Comparison of ENCODE assay signal across 8 cellular contexts in genomic region chr22:20533095-20533878, GRCh38. TPM values are rescaled to one million over a fixed set of nuclear protein-coding genes. Genes with fewer than 3 reads are reported as not detected.
DNase-seq lines count a peak whose midpoint lies in the region; TF ChIP-seq lines count a peak whose summit lies in the region.
"Had no signal": no experiment of that assay in that cellular context is flagged by ENCODE, and none has a peak within 500 bp of the region (broad histone marks: within the 10 kb centered on the region; RNA-seq: fewer than 3 reads in every experiment).

No MANE protein-coding gene starts in this region.

- WGBS in stomach, 5 donors, result 79 to 90% (median 87%) methylated on average over 10 to 11 of the region's 11 CpGs
- 79 to 80% methylated on average over 11 of the region's 11 CpGs for WGBS in lower leg skin, 2 donors

- peaks cover 70% of the 10 kb centered on the region for H3K4me1 Mint-ChIP-seq in HFFc6 (ENCODE audit: low read depth)
- peaks cover 53% of the 10 kb centered on the region for H3K4me1 Mint-ChIP-seq in activated naive CD8-positive, alpha-beta T cell treated with anti-CD3 and anti-CD28 coated beads for 36 hours
- H3K4me1 Mint-ChIP-seq in immature natural killer cell, result peaks cover 70 to 84% of the 10 kb centered on the region in 2 donors

- peaks cover 7 to 34% (median 27%) of the 10 kb centered on the region in 4 donors for H3K36me3 ChIP-seq in stomach

- no peak for TF ChIP-seq EP300 in stomach (IDR thresholded peaks at IDR 0.05)

- DNase-seq in HFFc6, result no peak
- DNase-seq in activated naive CD8-positive, alpha-beta T cell treated with anti-CD3 and anti-CD28 coated beads for 36 hours, result no peak
- no peak for DNase-seq in immature natural killer cell
- DNase-seq in stomach, result no peak
- no peak for DNase-seq in lower leg skin (ENCODE audit: low spot score in 2 of 2)
- DNase-seq in central memory CD4-positive, alpha-beta T cell, result no peak
- DNase-seq in AG20443 (ENCODE audit: low spot score), result no peak
- DNase-seq: dermis blood vessel endothelial cell had no signal

- H3K27ac Mint-ChIP-seq in HFFc6 (peak overlapping the region; percentile 99), immature natural killer cell (peak overlapping the region; percentile 86 to 96 (median 89))
- H3K27ac Mint-ChIP-seq in activated naive CD8-positive, alpha-beta T cell treated with anti-CD3 and anti-CD28 coated beads for 36 hours, result peak overlapping the region; percentile 26

- H3K9me3 ChIP-seq in stomach, result no peaks in the 10 kb centered on the region

- TF ChIP-seq POLR2A in stomach (IDR thresholded peaks at IDR 0.05), result no peak
- TF ChIP-seq POLR2A in lower leg skin (IDR thresholded peaks at IDR 0.05), result no peak

- peaks cover 30% of the 10 kb centered on the region for H3K36me3 Mint-ChIP-seq in HFFc6 (ENCODE audit: low read depth)
- peaks cover 18% of the 10 kb centered on the region for H3K36me3 Mint-ChIP-seq in activated naive CD8-positive, alpha-beta T cell treated with anti-CD3 and anti-CD28 coated beads for 36 hours
- H3K36me3 Mint-ChIP-seq in immature natural killer cell, result peaks cover under 1 to 5% (median 3%) of the 10 kb centered on the region in 3 donors

- H3K4me3 Mint-ChIP-seq in HFFc6, result peak overlapping the region; percentile 32
- H3K4me3 Mint-ChIP-seq in activated naive CD8-positive, alpha-beta T cell treated with anti-CD3 and anti-CD28 coated beads for 36 hours, result no peak overlapping the region
- peak overlapping the region; percentile 58 to 84 (median 62) for H3K4me3 Mint-ChIP-seq in immature natural killer cell

- no peak overlapping the region for H3K4me3 ChIP-seq in stomach
- H3K4me3 ChIP-seq in lower leg skin (ENCODE audit: low read depth, poor library complexity, severe bottlenecking), result no peak overlapping the region

- no peak for TF ChIP-seq CTCF in HFFc6 (IDR thresholded peaks at IDR 0.05)
- no peak for TF ChIP-seq CTCF in stomach (IDR thresholded peaks at IDR 0.05)
- TF ChIP-seq CTCF in lower leg skin (IDR thresholded peaks at IDR 0.05), result no peak

- H3K27me3 ChIP-seq in stomach, result no peaks in the 10 kb centered on the region

- intact Hi-C loops in stomach (cut with DNase I; ENCODE audit: low total_unique reads) (no loop called here), lower leg skin (cut with DNase I; ENCODE audit: low total_unique reads) (no loop called here)

- peaks cover 44 to 87% (median 60%) of the 10 kb centered on the region in 4 donors for H3K4me1 ChIP-seq in stomach

- peaks cover 12% of the 10 kb centered on the region for H3K27me3 Mint-ChIP-seq in HFFc6 (ENCODE audit: insufficient read depth)
- H3K27me3 Mint-ChIP-seq in activated naive CD8-positive, alpha-beta T cell treated with anti-CD3 and anti-CD28 coated beads for 36 hours, result no peaks in the 10 kb centered on the region
- peaks cover 0 to 4% (median 2%) of the 10 kb centered on the region in 3 donors for H3K27me3 Mint-ChIP-seq in immature natural killer cell (ENCODE audit: low read depth in 3 of 3)

- H3K9me3 Mint-ChIP-seq in HFFc6 (no peaks in the 10 kb centered on the region), immature natural killer cell (no peaks in the 10 kb centered on the region)
- no peaks in the 10 kb centered on the region for H3K9me3 Mint-ChIP-seq in activated naive CD8-positive, alpha-beta T cell treated with anti-CD3 and anti-CD28 coated beads for 36 hours

- H3K27ac ChIP-seq in stomach, result peak overlapping the region in 4 of 5 donors; percentile 73 to 82 (median 75)

RNA-seq across cellular contexts. Expression of gene MED15, which starts 25.9 kb away (rescaled TPM):
- total RNA-seq in HFFc6 (2021; fragmentation: NEBNext Ultra II Directional; extraction: Animal tissue kit (Norgen Biotek cat#: 25700)), result 100 to 1,000 TPM; 128 to 148 (median 136) TPM
- 10 to 100 TPM; 91.1 to 91.8 TPM for total RNA-seq in activated naive CD8-positive, alpha-beta T cell treated with anti-CD3 and anti-CD28 coated beads for 36 hours
- polyA plus RNA-seq in immature natural killer cell, result 10 to 100 TPM; 12.1 to 91.3 (median 23.0) TPM
- total RNA-seq in stomach, result 100 to 1,000 TPM in 3 of 5 donors, 10 to 100 TPM in 2; 28.3 to 289 (median 135) TPM
- polyA plus RNA-seq in stomach, result 10 to 100 TPM; 29.3 to 41.9 (median 39.3) TPM
- 10 to 100 TPM; 40.3 to 69.6 (median 49.2) TPM for total RNA-seq in lower leg skin

RNA-seq across cellular contexts. Expression of gene KLHL22, which starts 37.7 kb away (rescaled TPM):
- 10 to 100 TPM; 19.2 to 25.5 (median 21.6) TPM for total RNA-seq in HFFc6 (2021; fragmentation: NEBNext Ultra II Directional; extraction: Animal tissue kit (Norgen Biotek cat#: 25700))
- 10 to 100 TPM; 11.2 to 12.3 TPM for total RNA-seq in activated naive CD8-positive, alpha-beta T cell treated with anti-CD3 and anti-CD28 coated beads for 36 hours
- polyA plus RNA-seq in immature natural killer cell (10 to 100 TPM; 12.8 to 26.3 (median 26.1) TPM), stomach (10 to 100 TPM in 2 of 3 donors, 1 to 10 TPM in 1; 7.0 to 10.8 (median 10.2) TPM)
- total RNA-seq in stomach (10 to 100 TPM in 4 of 5 donors, 1 to 10 TPM in 1; 7.0 to 26.5 (median 22.8) TPM), lower leg skin (10 to 100 TPM; 14.0 to 23.8 (median 20.2) TPM)

Comparison
In these comparisons a context has a peak if more than half of its experiments do, and no peak if none do; other contexts are left out.
1. H3K27ac Mint-ChIP-seq: peak in every context shown above with its lines; median percentile 99 in HFFc6; 89 in immature natural killer cell; 26 in activated naive CD8-positive, alpha-beta T cell treated with anti-CD3 and anti-CD28 coated beads for 36 hours.